In genomic region chr10:59975918-59976317, GRCh38 we compare ENCODE assay signal across 3 cellular contexts.
DNase-seq lines count a peak whose midpoint lies in the region; ATAC-seq, FAIRE-seq and TF ChIP-seq lines count a peak whose summit lies in the region.
"Not testable (repeated sequence)": the region's sequence is repeated elsewhere in the genome, so short reads cannot be mapped to it uniquely, and the experiment has no call there.

No MANE protein-coding gene starts in this region.

- not testable (repeated sequence) for H3K9ac ChIP-seq in K562 (ENCODE audit: insufficient read depth in 1 of 2, low read depth in 2 of 2, low read length in 2 of 2); H1 (replicated peaks in 1 of 4; ENCODE audit: extremely low read depth in 1 of 4, low read depth in 3 of 4, low read length in 3 of 4)

- H3K9me1 ChIP-seq in K562 (ENCODE audit: control insufficient read depth, insufficient read depth, low read length), result not testable (repeated sequence)

- H3K79me2 ChIP-seq in K562 (ENCODE audit: control insufficient read depth, insufficient read depth, low read length); H1 (ENCODE audit: control insufficient read depth in 1 of 2, insufficient read depth in 2 of 2, low read length in 2 of 2): not testable (repeated sequence)

- H3K4me3 Mint-ChIP-seq in activated CD4-positive, alpha-beta T cell treated with anti-CD3 and anti-CD28 coated beads, Interleukin-2, amount 10 ng/mL, durations not matched to agents 24 days and 14 days, result not testable (repeated sequence)

- POLR2A ChIA-PET in K562 (lab: Yijun Ruan, JAX), result interaction anchor here (1.3 kb wide), 1 partner anchor 20 kb away, joined by 3 read pairs; no protein-coding TSS in a partner anchor
- POLR2A ChIA-PET in H1 (lab: Charles Lee; ENCODE audit: partially characterized antibody), result not testable (repeated sequence)

- not testable (repeated sequence) for H3K4me1 ChIP-seq in K562 (replicated peaks in 1 of 2; ENCODE audit: control insufficient read depth in 2 of 2, insufficient read depth in 2 of 2, low read length in 2 of 2); H1 (replicated peaks in 1 of 4; ENCODE audit: control insufficient read depth in 3 of 4, insufficient read depth in 4 of 4, low read length in 3 of 4)

- not testable (repeated sequence) for H4K20me1 ChIP-seq in K562 (replicated peaks; ENCODE audit: control insufficient read depth, insufficient read depth, low read length); H1 (replicated peaks in 1 of 2; ENCODE audit: control insufficient read depth in 1 of 2, insufficient read depth in 2 of 2, low read length in 2 of 2)

- H3K36me3 ChIP-seq in K562 (ENCODE audit: control insufficient read depth, insufficient read depth, low read length); H1 (ENCODE audit: control insufficient read depth in 2 of 4, insufficient read depth in 4 of 4, low read length in 3 of 4): not testable (repeated sequence)

- H3K56ac ChIP-seq in H1 (replicated peaks; ENCODE audit: insufficient read length, low read depth, low read length), result not testable (repeated sequence)

- not testable (repeated sequence) for H3K4ac ChIP-seq in H1 (replicated peaks; ENCODE audit: insufficient read length, low read depth, low read length)

- not testable (repeated sequence) for H3K27me3 Mint-ChIP-seq in activated CD4-positive, alpha-beta T cell treated with anti-CD3 and anti-CD28 coated beads, Interleukin-2, amount 10 ng/mL, durations not matched to agents 24 days and 14 days

- not testable (repeated sequence) for H4K8ac ChIP-seq in H1 (ENCODE audit: extremely low read depth, insufficient read depth, low read length)

- not testable (repeated sequence) for BruUV-seq in K562 (replicated peaks; lab: Mats Ljungman, UMichigan)

- H2BK120ac ChIP-seq in H1 (replicated peaks; ENCODE audit: low read depth, low read length), result not testable (repeated sequence)

- not testable (repeated sequence) for TF ChIP-seq RAD21 in K562 (CRISPR knock-in tag; conservative IDR thresholded peaks at IDR 0.05 in 1 of 2, IDR thresholded peaks at IDR 0.05 in 1 of 2); H1 (IDR thresholded peaks at IDR 0.05 in 1 of 2, conservative IDR thresholded peaks at IDR 0.05 in 1 of 2; ENCODE audit: low read depth in 2 of 2, low read length in 2 of 2)

- not testable (repeated sequence) for H4K91ac ChIP-seq in H1 (replicated peaks; ENCODE audit: insufficient read length, low read length)

- H3K27ac ChIP-seq in K562 (ENCODE audit: extremely low read depth, low read depth, low read length); H1 (ENCODE audit: low read depth, low read length): not testable (repeated sequence)

- H3K23me2 ChIP-seq in H1 (ENCODE audit: low read depth, low read length), result not testable (repeated sequence)

- H3K9me3 ChIP-seq in K562 (replicated peaks; ENCODE audit: control insufficient read depth, insufficient read depth, low read depth, low read length), result not testable (repeated sequence)
- peaks cover 0 to 10% of the 10 kb centered on the region in 2 experiments; a peak in 2 of 4 replicates for H3K9me3 ChIP-seq in H1 (ENCODE audit: insufficient read depth in 2 of 2, low read depth in 1 of 2, low read length in 1 of 2)

- not testable (repeated sequence) for H2AFZ ChIP-seq in K562 (ENCODE audit: low read depth, low read length); H1 (ENCODE audit: low read length)

- H3K27me3 ChIP-seq in K562 (ENCODE audit: control insufficient read depth in 2 of 2, insufficient read depth in 2 of 2, low read length in 2 of 2); H1 (replicated peaks in 1 of 4; ENCODE audit: control insufficient read depth in 3 of 4, extremely low read depth in 1 of 4, insufficient read depth in 3 of 4, low read length in 3 of 4): not testable (repeated sequence)

- not testable (repeated sequence) for H2BK5ac ChIP-seq in H1 (ENCODE audit: low read depth, low read length)

- H3K23ac ChIP-seq in H1 (ENCODE audit: insufficient read length), result not testable (repeated sequence)

- not testable (repeated sequence) for H2AK5ac ChIP-seq in H1 (ENCODE audit: low read depth, low read length)

- in situ Hi-C loops in K562 (cut with MboI), result not testable (repeated sequence)

- peak; percentile 16 for DNase-seq in activated CD4-positive, alpha-beta T cell treated with anti-CD3 and anti-CD28 coated beads, Interleukin-2, amount 10 ng/mL, durations not matched to agents 24 days and 14 days
- DNase-seq in K562 (ENCODE audit: extremely low read depth in 1 of 4, low spot score in 3 of 4); H1 (ENCODE audit: low read depth in 1 of 2, low spot score in 2 of 2): not testable (repeated sequence)

- not testable (repeated sequence) for H3K36me3 Mint-ChIP-seq in activated CD4-positive, alpha-beta T cell treated with anti-CD3 and anti-CD28 coated beads, Interleukin-2, amount 10 ng/mL, durations not matched to agents 24 days and 14 days (ENCODE audit: low read depth)

- TF ChIP-seq EP300 in K562 (IDR thresholded peaks at IDR 0.05; ENCODE audit: low read length); H1 (IDR thresholded peaks at IDR 0.05; ENCODE audit: borderline replicate concordance in 1 of 2, low read depth in 2 of 2, low read length in 2 of 2): not testable (repeated sequence)

- not testable (repeated sequence) for H3K14ac ChIP-seq in H1 (ENCODE audit: insufficient read length)

- FAIRE-seq in K562 (lab: Jason Lieb, UNC), result not testable (repeated sequence)
- FAIRE-seq in H1 (lab: Jason Lieb, UNC), result peak; percentile 39

- not testable (repeated sequence) for H3K27ac Mint-ChIP-seq in activated CD4-positive, alpha-beta T cell treated with anti-CD3 and anti-CD28 coated beads, Interleukin-2, amount 10 ng/mL, durations not matched to agents 24 days and 14 days

- H3K4me1 Mint-ChIP-seq in activated CD4-positive, alpha-beta T cell treated with anti-CD3 and anti-CD28 coated beads, Interleukin-2, amount 10 ng/mL, durations not matched to agents 24 days and 14 days, result not testable (repeated sequence)

- not testable (repeated sequence) for TF ChIP-seq POLR2A in K562 (conservative IDR thresholded peaks at IDR 0.05); H1 (IDR thresholded peaks at IDR 0.05; ENCODE audit: control extremely low read depth in 1 of 2, low read depth in 2 of 2, low read length in 2 of 2)

- H3K4me3 ChIP-seq in K562; H1 (ENCODE audit: extremely low read depth in 1 of 4, insufficient read depth in 2 of 4, low read depth in 3 of 4, low read length in 4 of 4): not testable (repeated sequence)

- 20% methylated on average over 1 of the region's 1 CpG for WGBS in K562 (ENCODE audit: insufficient coverage, low coverage, missing lambda C conversion rate)
- WGBS in H1 (ENCODE audit: extremely low coverage in 1 of 2, insufficient coverage in 1 of 2, insufficient read length in 1 of 2, insufficient replicate concordance in 2 of 2, low coverage in 1 of 2, low lambda C conversion rate in 2 of 2, missing lambda C conversion rate in 1 of 2), 2 experiments, result 94% methylated on average over 1 of the region's 1 CpG; no CpG with 5 or more reads in 1 of the 2 experiments

- H4K5ac ChIP-seq in H1 (ENCODE audit: insufficient read length, low read depth, low read length), result not testable (repeated sequence)

- H3K9me3 Mint-ChIP-seq in activated CD4-positive, alpha-beta T cell treated with anti-CD3 and anti-CD28 coated beads, Interleukin-2, amount 10 ng/mL, durations not matched to agents 24 days and 14 days, result peaks cover 16% of the 10 kb centered on the region

- H2BK20ac ChIP-seq in H1 (ENCODE audit: low read length), result not testable (repeated sequence)

- H3K79me1 ChIP-seq in H1 (ENCODE audit: low read depth, low read length), result not testable (repeated sequence)

- not testable (repeated sequence) for TF ChIP-seq CTCF in K562 (IDR thresholded peaks at IDR 0.05 in 2 of 3, conservative IDR thresholded peaks at IDR 0.05 in 1 of 3; ENCODE audit: insufficient read depth in 2 of 3, low read depth in 1 of 3, low read length in 3 of 3); H1 (IDR thresholded peaks at IDR 0.05; ENCODE audit: control extremely low read depth in 1 of 3, insufficient read depth in 1 of 3, low read depth in 1 of 3, low read length in 3 of 3)

- ATAC-seq in K562, result not testable (repeated sequence)

- not testable (repeated sequence) for H2BK12ac ChIP-seq in H1 (ENCODE audit: low read depth, low read length)

- not testable (repeated sequence) for H3K18ac ChIP-seq in H1 (ENCODE audit: extremely low read depth, low read length)

- CTCF ChIA-PET in K562 (lab: Yijun Ruan, JAX; ENCODE audit: low intra/inter-chr PET ratio); H1 (lab: Charles Lee; ENCODE audit: partially characterized antibody): not testable (repeated sequence)

- H2BK15ac ChIP-seq in H1 (ENCODE audit: low read length), result not testable (repeated sequence)

- H3K4me2 ChIP-seq in K562 (ENCODE audit: insufficient read depth, low read length); H1 (ENCODE audit: insufficient read depth in 1 of 2, low read depth in 2 of 2, low read length in 2 of 2): not testable (repeated sequence)

- intact Hi-C loops in activated CD4-positive, alpha-beta T cell treated with anti-CD3 and anti-CD28 coated beads, Interleukin-2, amount 10 ng/mL, durations not matched to agents 24 days and 14 days (cut with micrococcal nuclease); K562 (cut with micrococcal nuclease): not testable (repeated sequence)

TF ChIP-seq in K562, 482 proteins besides CTCF, POLR2A, EP300 and RAD21:
- peak; percentile 92 for TF ChIP-seq ZNF431 (CRISPR knock-in tag; IDR thresholded peaks at IDR 0.05)
